Comparison of ENCODE assay signal across 10 cellular contexts in genomic region chr9:132412089-132412488, GRCh38. TPM values are rescaled to one million over a fixed set of nuclear protein-coding genes. Genes with fewer than 3 reads are reported as not detected.
A peak's percentile ranks its signal among the peaks of the same experiment; 100 is the strongest.
DNase-seq lines count a peak whose midpoint lies in the region; ATAC-seq, FAIRE-seq and TF ChIP-seq lines count a peak whose summit lies in the region.
"Had no signal": no experiment of that assay in that cellular context is flagged by ENCODE, and none has a peak within 500 bp of the region (broad histone marks: within the 10 kb centered on the region; RNA-seq: fewer than 3 reads in every experiment).

No MANE protein-coding gene starts in this region.

- H3K4me3 ChIP-seq in Caco-2 (ENCODE audit: low read depth, low read length): no peak overlapping the region
- H3K4me3 ChIP-seq in HAP-1: no peak overlapping the region
- H3K4me3 ChIP-seq in WERI-Rb-1 (ENCODE audit: low read depth, low read length): no peak overlapping the region
- no peak overlapping the region for H3K4me3 ChIP-seq in fibroblast of villous mesenchyme (ENCODE audit: low read depth, low read length)
- H3K4me3 ChIP-seq: SJSA1 had no signal

- H3K27ac Mint-ChIP-seq in Caco-2 (ENCODE audit: unreplicated experiment): no peak overlapping the region

- H3K9me3 Mint-ChIP-seq in Caco-2 (ENCODE audit: unreplicated experiment): no peaks in the 10 kb centered on the region

- in situ Hi-C loops in HAP-1 (cut with MboI; ENCODE audit: low sequenced_read_pairs): loop anchor here (5.0 to 10.0 kb wide), 3 partner anchors 95 to 383 kb away; no protein-coding TSS in a partner anchor

- POLR2A ChIA-PET in Caco-2 (lab: Charles Lee): no interaction called here

- H3K27me3 ChIP-seq in Caco-2 (replicated peaks; ENCODE audit: control insufficient read depth, insufficient read depth, low read length) (peaks cover 2% of the 10 kb centered on the region; the same call in 1 of the 2 replicates), HAP-1 (ENCODE audit: low read depth) (peaks cover 28% of the 10 kb centered on the region), WERI-Rb-1 (ENCODE audit: insufficient read depth, low read depth, severe bottlenecking) (peaks cover 20% of the 10 kb centered on the region)

- intact Hi-C loops in Caco-2 (cut with micrococcal nuclease; ENCODE audit: unreplicated experiment): no loop called here

- ATAC-seq in HG03039 (IDR thresholded peaks at IDR 0.05; ENCODE audit: unreplicated experiment): no peak
- ATAC-seq: left colon had no signal

- FAIRE-seq in RCC 7860 (lab: Jason Lieb, UNC): no peak

- H3K9me3 ChIP-seq in Caco-2 (no peaks in the 10 kb centered on the region), HAP-1 (no peaks in the 10 kb centered on the region), WERI-Rb-1 (ENCODE audit: severe bottlenecking) (no peaks in the 10 kb centered on the region)
- H3K9me3 ChIP-seq: SJSA1 had no signal

- DNase-seq in Caco-2 (peak; percentile 18 to 39), HAP-1 (ENCODE audit: low spot score in 2 of 2) (peak; percentile 55 to 68), WERI-Rb-1 (peak; percentile 75), fibroblast of villous mesenchyme (ENCODE audit: low read depth) (no peak), hippocampal formation (lab: John Stamatoyannopoulos, UW) (no peak), RCC 7860 (ENCODE audit: low spot score) (no peak), HK-2 (ENCODE audit: unreplicated experiment) (no peak)

- no peak overlapping the region for H3K4me3 Mint-ChIP-seq in Caco-2 (ENCODE audit: unreplicated experiment)

- H3K4me1 ChIP-seq in Caco-2: peaks cover 13% of the 10 kb centered on the region
- H3K4me1 ChIP-seq in HAP-1: peaks cover 11% of the 10 kb centered on the region

- CTCF ChIA-PET in Caco-2 (lab: Charles Lee): interaction anchor here (1.5 kb wide), 1 partner anchor 163 kb away, joined by 5 read pairs; no protein-coding TSS in a partner anchor

- peaks cover 2% of the 10 kb centered on the region for H3K4me1 Mint-ChIP-seq in Caco-2 (ENCODE audit: low read depth, unreplicated experiment)

- peaks cover 22% of the 10 kb centered on the region for H3K27me3 Mint-ChIP-seq in Caco-2 (ENCODE audit: insufficient read depth, unreplicated experiment)

- H3K36me3 ChIP-seq in Caco-2 (ENCODE audit: control insufficient read depth, insufficient read depth, low read length) (no peaks in the 10 kb centered on the region), HAP-1 (replicated peaks) (no peaks in the 10 kb centered on the region), WERI-Rb-1 (no peaks in the 10 kb centered on the region)
- H3K36me3 ChIP-seq: SJSA1 had no signal

- TF ChIP-seq CTCF in Caco-2 (IDR thresholded peaks at IDR 0.05; ENCODE audit: insufficient read depth in 1 of 2, low read depth in 1 of 2, low read length in 1 of 2, severe bottlenecking in 1 of 2, unreplicated experiment in 1 of 2): peak; percentile 47 to 55
- peak; percentile 86 for TF ChIP-seq CTCF in WERI-Rb-1 (IDR thresholded peaks at IDR 0.05; ENCODE audit: low read depth, low read length)
- TF ChIP-seq CTCF in fibroblast of villous mesenchyme (IDR thresholded peaks at IDR 0.05; ENCODE audit: insufficient read depth, low read depth, low read length): peak; percentile 74

- H3K36me3 Mint-ChIP-seq in Caco-2 (ENCODE audit: insufficient read depth, unreplicated experiment): peaks cover under 1% of the 10 kb centered on the region

- H3K27ac ChIP-seq in WERI-Rb-1: no peak overlapping the region
- H3K27ac ChIP-seq: SJSA1 had no signal

- BruUV-seq in Caco-2 (replicated peaks; lab: Mats Ljungman, UMichigan): no TSS peak

RNA-seq across cellular contexts. Expression of gene CFAP77, which starts 2.1 kb away (rescaled TPM):
- total RNA-seq in Caco-2 (2022) (not detected in 2 replicates), fibroblast of villous mesenchyme (under 0.01 TPM in 1 of 2 replicates, not detected in the other)
- total RNA-seq: left colon had no signal

RNA-seq across cellular contexts. Expression of gene TTF1, which starts 5.4 kb away (rescaled TPM):
- total RNA-seq in Caco-2 (2022) (11.4 and 12.9 TPM in 2 replicates), fibroblast of villous mesenchyme (5.2 and 6.9 TPM in 2 replicates)

RNA-seq across cellular contexts. Expression of gene SETX, which starts 57.3 kb away (rescaled TPM):
- 31.1 and 32.1 TPM in 2 replicates for total RNA-seq in Caco-2 (2022)
- total RNA-seq in fibroblast of villous mesenchyme: 77.6 and 89.8 TPM in 2 replicates

Comparison
In these comparisons a context has a peak if more than half of its experiments do, and no peak if none do; other contexts are left out.
1. DNase-seq: peak in Caco-2 (2 of 2), HAP-1 (2 of 2) and WERI-Rb-1 (single experiment); none in fibroblast of villous mesenchyme (single experiment), hippocampal formation (0 of 2), RCC 7860 (single experiment) and HK-2 (single experiment).
2. Peak in every context shown above with its lines, with median percentiles within 50 percentile points of each other: CTCF ChIP-seq.